Comparison of ENCODE assay signal across 8 cellular contexts in the genomic region with DNA sequence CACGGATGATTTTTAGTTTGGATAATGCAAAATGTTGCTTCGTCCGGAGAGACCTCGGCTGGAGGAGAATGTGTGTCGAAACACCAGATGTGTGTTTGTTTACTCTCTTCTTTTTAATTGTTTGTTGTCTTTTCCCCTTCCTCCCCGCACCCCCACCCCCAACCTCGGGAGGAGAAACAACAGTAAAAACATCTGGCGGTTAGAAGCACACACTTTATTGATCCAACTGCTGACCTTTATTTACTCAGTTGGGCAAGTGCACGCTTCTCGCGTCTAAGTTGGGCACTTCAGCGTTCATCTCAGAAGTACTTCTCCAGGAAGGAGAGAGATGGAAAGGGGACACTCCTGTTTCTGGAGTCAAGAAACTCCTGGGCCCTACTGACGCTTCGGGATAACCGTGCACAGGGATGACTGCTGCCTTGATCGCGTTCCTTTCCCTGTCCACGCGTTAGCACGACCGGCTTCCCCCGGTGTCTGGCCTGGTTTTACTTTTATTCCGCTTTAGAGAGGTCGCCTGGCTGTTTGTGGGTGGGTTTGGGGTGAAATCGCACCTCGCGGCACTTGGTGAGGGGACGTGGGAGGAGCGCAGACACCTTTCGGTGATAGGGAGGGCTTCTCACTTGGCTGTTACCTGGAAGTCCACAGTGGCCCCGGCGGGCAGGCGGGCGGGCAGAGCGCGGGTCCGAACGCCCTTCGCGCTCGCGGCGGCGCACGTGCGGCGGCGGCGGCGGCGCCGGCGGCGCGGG.
A peak's percentile ranks its signal among the peaks of the same experiment; 100 is the strongest.
DNase-seq lines count a peak whose midpoint lies in the region; ATAC-seq and FAIRE-seq lines count a peak whose summit lies in the region.

No MANE protein-coding gene starts in this region.

- peak; percentile 57 for DNase-seq in activated CD4-positive, alpha-beta T cell treated with anti-CD3 and anti-CD28 coated beads, Interleukin-2, amount 10 ng/mL, durations not matched to agents 24 days and 14 days
- DNase-seq in activated CD4-positive, alpha-beta T cell treated with anti-CD3 and anti-CD28 coated beads, Interleukin-2, amount 50 U/mL, for 1 hour = no peak
- peak; percentile 86 for DNase-seq in NCI-H748 (lab: John Stamatoyannopoulos, UW; ENCODE audit: unreplicated experiment)
- no peak for DNase-seq in effector memory CD8-positive, alpha-beta T cell
- peak; percentile 12 for DNase-seq in naive B cell
- DNase-seq in GM19239 (ENCODE audit: insufficient read length, low spot score) = no peak
- no peak for DNase-seq in GDM1 (lab: John Stamatoyannopoulos, UW)
- no peak for DNase-seq in activated CD8-positive, alpha-beta memory T cell treated with anti-CD3 and anti-CD28 coated beads for 24 hours

- H3K36me3 Mint-ChIP-seq in activated CD4-positive, alpha-beta T cell treated with anti-CD3 and anti-CD28 coated beads, Interleukin-2, amount 10 ng/mL, durations not matched to agents 24 days and 14 days (ENCODE audit: low read depth) = no peaks in the 10 kb centered on the region
- peaks cover 7% of the 10 kb centered on the region for H3K36me3 Mint-ChIP-seq in effector memory CD8-positive, alpha-beta T cell (ENCODE audit: insufficient read depth)
- peaks cover 0 to 8% of the 10 kb centered on the region in 2 donors for H3K36me3 Mint-ChIP-seq in naive B cell

- no peak for ATAC-seq in effector memory CD8-positive, alpha-beta T cell (replicated peaks)
- no peak for ATAC-seq in naive B cell (ENCODE audit: low read depth in 2 of 2)

- peaks cover 4% of the 10 kb centered on the region for H3K9me3 Mint-ChIP-seq in activated CD4-positive, alpha-beta T cell treated with anti-CD3 and anti-CD28 coated beads, Interleukin-2, amount 10 ng/mL, durations not matched to agents 24 days and 14 days
- H3K9me3 Mint-ChIP-seq in effector memory CD8-positive, alpha-beta T cell = no peaks in the 10 kb centered on the region
- peaks cover 0 to 7% (median 0%) of the 10 kb centered on the region in 7 donors for H3K9me3 Mint-ChIP-seq in naive B cell

- H3K27ac Mint-ChIP-seq in activated CD4-positive, alpha-beta T cell treated with anti-CD3 and anti-CD28 coated beads, Interleukin-2, amount 10 ng/mL, durations not matched to agents 24 days and 14 days = peak overlapping the region; percentile 78
- peak overlapping the region in 1 of 2 donors; percentile 31 for H3K27ac Mint-ChIP-seq in effector memory CD8-positive, alpha-beta T cell
- peak overlapping the region in 5 of 6 donors; percentile 5 to 69 (median 60) for H3K27ac Mint-ChIP-seq in naive B cell

- intact Hi-C loops in activated CD4-positive, alpha-beta T cell treated with anti-CD3 and anti-CD28 coated beads, Interleukin-2, amount 10 ng/mL, durations not matched to agents 24 days and 14 days (cut with micrococcal nuclease) = loop anchor here (10.0 kb wide), 3 partner anchors 328 to 1768 kb away; a partner anchor contains a TSS

- H3K4me3 Mint-ChIP-seq in activated CD4-positive, alpha-beta T cell treated with anti-CD3 and anti-CD28 coated beads, Interleukin-2, amount 10 ng/mL, durations not matched to agents 24 days and 14 days = peak overlapping the region; percentile 83
- peak overlapping the region; percentile 85 to 90 for H3K4me3 Mint-ChIP-seq in effector memory CD8-positive, alpha-beta T cell
- H3K4me3 Mint-ChIP-seq in naive B cell = peak overlapping the region; percentile 84 to 92 (median 90)

- no peak for FAIRE-seq in GM19239 (lab: Jason Lieb, UNC)

- peaks cover 34% of the 10 kb centered on the region for H3K4me1 Mint-ChIP-seq in activated CD4-positive, alpha-beta T cell treated with anti-CD3 and anti-CD28 coated beads, Interleukin-2, amount 10 ng/mL, durations not matched to agents 24 days and 14 days
- H3K4me1 Mint-ChIP-seq in effector memory CD8-positive, alpha-beta T cell (ENCODE audit: low read depth in 2 of 2) = peaks cover 35 to 38% of the 10 kb centered on the region in 2 donors
- peaks cover 29 to 54% (median 45%) of the 10 kb centered on the region in 3 donors for H3K4me1 Mint-ChIP-seq in naive B cell

- H3K27me3 Mint-ChIP-seq in activated CD4-positive, alpha-beta T cell treated with anti-CD3 and anti-CD28 coated beads, Interleukin-2, amount 10 ng/mL, durations not matched to agents 24 days and 14 days = peaks cover 71% of the 10 kb centered on the region
- peaks cover 63 to 67% of the 10 kb centered on the region in 2 donors for H3K27me3 Mint-ChIP-seq in effector memory CD8-positive, alpha-beta T cell
- H3K27me3 Mint-ChIP-seq in naive B cell = peaks cover 59 to 67% (median 60%) of the 10 kb centered on the region in 3 donors

Comparison
In these comparisons a context has a peak if more than half of its experiments do, and no peak if none do; other contexts are left out.
1. DNase-seq: peak in activated CD4-positive, alpha-beta T cell treated with anti-CD3 and anti-CD28 coated beads, Interleukin-2, amount 10 ng/mL, durations not matched to agents 24 days and 14 days (single experiment), NCI-H748 (single experiment) and naive B cell (single experiment); none in activated CD4-positive, alpha-beta T cell treated with anti-CD3 and anti-CD28 coated beads, Interleukin-2, amount 50 U/mL, for 1 hour (single experiment), effector memory CD8-positive, alpha-beta T cell (0 of 3), GM19239 (single experiment), GDM1 (single experiment) and activated CD8-positive, alpha-beta memory T cell treated with anti-CD3 and anti-CD28 coated beads for 24 hours (single experiment).
2. Peak in every context shown above with its lines, with median percentiles within 50 percentile points of each other: H3K4me3 Mint-ChIP-seq.